Comparison of ENCODE assay signal across 8 cellular contexts in the genomic region with DNA sequence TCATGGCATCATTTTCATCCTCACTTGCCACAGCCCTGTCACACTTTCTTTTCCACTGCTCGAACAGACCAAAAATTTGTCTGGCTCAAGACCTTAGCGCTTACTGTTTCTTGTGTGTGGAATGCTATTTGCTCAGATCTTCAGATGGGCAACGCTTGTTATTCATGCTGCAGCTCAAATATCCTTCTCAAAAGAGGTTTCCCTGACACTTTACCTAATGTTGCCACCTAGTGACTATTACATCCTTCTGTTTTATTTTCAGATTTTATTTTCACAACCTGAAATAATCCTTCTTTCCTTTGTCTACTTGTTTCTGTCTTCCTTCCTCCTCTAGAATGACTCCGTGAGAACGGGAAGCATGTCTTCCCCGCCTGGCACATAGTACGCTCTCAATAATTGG. TPM values are rescaled to one million over a fixed set of nuclear protein-coding genes. Genes with fewer than 3 reads are reported as not detected.
DNase-seq lines count a peak whose midpoint lies in the region; ATAC-seq and TF ChIP-seq lines count a peak whose summit lies in the region.

No MANE protein-coding gene starts in this region.

- no peak for ATAC-seq in HG02870 (IDR thresholded peaks at IDR 0.05; ENCODE audit: unreplicated experiment)
- no peak for ATAC-seq in GM19023 (IDR thresholded peaks at IDR 0.05; ENCODE audit: unreplicated experiment)
- ATAC-seq in GM19324 (IDR thresholded peaks at IDR 0.05; ENCODE audit: low FRiP score, unreplicated experiment) = no peak

- H3K36me3 ChIP-seq in HEK293 (ENCODE audit: control insufficient read depth in 2 of 2, insufficient read depth in 1 of 2, low read length in 2 of 2) = no peaks in the 10 kb centered on the region
- H3K36me3 ChIP-seq in kidney epithelial cell (ENCODE audit: control insufficient read depth, insufficient read depth, low read length) = no peaks in the 10 kb centered on the region

- POLR2A ChIA-PET in HEK293 (lab: Yijun Ruan, JAX) = no interaction called here

- H3K27me3 ChIP-seq in kidney epithelial cell (ENCODE audit: control insufficient read depth, insufficient read depth, low read length) = no peaks in the 10 kb centered on the region

- CTCF ChIA-PET in HEK293 (lab: Yijun Ruan, JAX) = interaction anchor here (0.8 to 1.6 kb wide), 6 partner anchors 10 to 195 kb away, joined by 3 to 6 read pairs (median 4); no protein-coding TSS in a partner anchor

- H3K9me3 ChIP-seq in HEK293 (ENCODE audit: control insufficient read depth, insufficient read depth, low read depth, low read length) = no peaks in the 10 kb centered on the region

- DNase-seq in COR-L47 (lab: John Stamatoyannopoulos, UW) (peak; percentile 37), SW480 (ENCODE audit: low spot score) (peak; percentile 19), kidney epithelial cell (ENCODE audit: low read depth) (peak; percentile 21), foreskin melanocyte (no peak)

- H3K4me3 ChIP-seq in HEK293 (ENCODE audit: low read depth, low read length) (no peak overlapping the region), kidney epithelial cell (ENCODE audit: low read depth, low read length) (no peak overlapping the region)

- H3K4me1 ChIP-seq in HEK293 (ENCODE audit: control insufficient read depth, insufficient read depth, low read length) = peaks cover 10% of the 10 kb centered on the region

- H3K27ac ChIP-seq in HEK293 (ENCODE audit: extremely low read depth, low read depth, low read length) = no peak overlapping the region

- no peak for TF ChIP-seq CTCF in HEK293 (tag by site-specific recombination; IDR thresholded peaks at IDR 0.05)
- TF ChIP-seq CTCF in kidney epithelial cell (IDR thresholded peaks at IDR 0.05; ENCODE audit: insufficient read depth, low read length, poor library complexity, severe bottlenecking) = peak; percentile 17

TF ChIP-seq in HEK293, 187 proteins besides CTCF, POLR2A, EP300 and RAD21:
- TF ChIP-seq ZNF266 (tag by site-specific recombination; IDR thresholded peaks at IDR 0.05; ENCODE audit: low read depth) (no peak), ZNF654 (tag by site-specific recombination; IDR thresholded peaks at IDR 0.05; ENCODE audit: low read depth) (peak; percentile 66), PRDM1 (tag by site-specific recombination; IDR thresholded peaks at IDR 0.05) (0 out of 2 replicates have a peak, but pooled peaks have one; percentile 47), PRDM10 (tag by site-specific recombination; IDR thresholded peaks at IDR 0.05) (0 out of 2 replicates have a peak, but pooled peaks have one; percentile 10), ZBTB1 (tag by site-specific recombination; IDR thresholded peaks at IDR 0.05) (no peak), TRIM28 (IDR thresholded peaks at IDR 0.05; ENCODE audit: borderline replicate concordance, low read length) (0 out of 2 replicates have a peak, but pooled peaks have one; percentile 30)
TF ChIP-seq in HEK293: peak in this region for 4.

RNA-seq across cellular contexts. Expression of gene FBXO33, which starts 5.6 kb away (rescaled TPM):
- total RNA-seq in kidney epithelial cell = 13.7 and 17.7 TPM in 2 replicates
